ENCODE assay signal across 9 cellular contexts in the genomic region with DNA sequence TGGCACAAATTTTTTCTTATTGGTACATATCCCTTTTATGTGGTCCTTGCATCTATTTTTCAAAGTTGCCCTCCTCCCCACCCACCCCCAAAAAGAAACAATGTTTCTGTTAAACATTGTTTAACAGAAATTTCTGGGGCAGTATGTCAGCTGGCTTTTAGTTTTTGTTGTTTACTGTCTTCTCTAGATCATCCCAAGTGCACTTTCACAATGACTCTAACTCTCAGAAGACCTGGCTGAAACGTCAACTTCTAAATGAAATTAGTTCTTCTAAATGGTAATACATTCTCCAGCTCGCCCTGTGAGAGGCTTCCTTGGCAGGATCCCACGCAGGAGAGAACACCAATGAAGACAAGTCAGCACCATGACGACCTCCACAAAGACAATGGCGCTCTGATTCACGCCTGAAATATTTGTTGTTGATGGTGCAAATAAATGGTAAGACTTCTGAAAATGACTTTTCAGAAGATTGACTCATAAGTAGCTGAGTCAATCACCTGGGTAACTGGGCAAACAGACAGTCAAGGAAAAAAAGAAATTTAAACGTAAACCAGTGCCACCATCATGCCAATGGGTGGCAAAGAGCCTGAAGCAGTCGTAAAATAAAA.
DNase-seq lines count a peak whose midpoint lies in the region; ATAC-seq and TF ChIP-seq lines count a peak whose summit lies in the region.
"Had no signal": no experiment of that assay in that cellular context is flagged by ENCODE, and none has a peak within 500 bp of the region (broad histone marks: within the 10 kb centered on the region; RNA-seq: fewer than 3 reads in every experiment).

No MANE protein-coding gene starts in this region.

- no peaks in the 10 kb centered on the region for H3K9me3 Mint-ChIP-seq in Calu3 (ENCODE audit: low read depth, unreplicated experiment)
- H3K9me3 Mint-ChIP-seq: memory B cell had no signal

- no TSS peak for BruUV-seq in Calu3 (replicated peaks; lab: Mats Ljungman, UMichigan)

- peak; percentile 80 for ATAC-seq in GM21447 (IDR thresholded peaks at IDR 0.05; ENCODE audit: unreplicated experiment)
- peak; percentile 85 for ATAC-seq in HG03520 (IDR thresholded peaks at IDR 0.05; ENCODE audit: unreplicated experiment)
- ATAC-seq in esophagus mucosa = peak; percentile 93

- intact Hi-C loops in Calu3 (cut with micrococcal nuclease; ENCODE audit: unreplicated experiment) = no loop called here

- no peaks in the 10 kb centered on the region for H3K36me3 Mint-ChIP-seq in Calu3 (ENCODE audit: insufficient read depth, unreplicated experiment)
- H3K36me3 Mint-ChIP-seq: memory B cell had no signal

- H3K27ac Mint-ChIP-seq in Calu3 (ENCODE audit: unreplicated experiment) = peak overlapping the region; percentile 52
- H3K27ac Mint-ChIP-seq: memory B cell had no signal

- H3K4me3 Mint-ChIP-seq in Calu3 (ENCODE audit: low read depth, unreplicated experiment) = no peak overlapping the region
- H3K4me3 Mint-ChIP-seq: memory B cell had no signal

- TF ChIP-seq CTCF in Calu3 (IDR thresholded peaks at IDR 0.05; ENCODE audit: unreplicated experiment) = no peak

- no peaks in the 10 kb centered on the region for H3K27me3 Mint-ChIP-seq in Calu3 (ENCODE audit: unreplicated experiment)

- peaks cover 8% of the 10 kb centered on the region for H3K4me1 Mint-ChIP-seq in Calu3 (ENCODE audit: low read depth, unreplicated experiment)
- H3K4me1 Mint-ChIP-seq: memory B cell had no signal

- DNase-seq in Calu3 = no peak
- DNase-seq in D341Med (ENCODE audit: low spot score) = no peak
- no peak for DNase-seq in NCI-H446 (lab: John Stamatoyannopoulos, UW)
- DNase-seq in stimulated activated CD4-positive, alpha-beta T cell treated with anti-CD3 and anti-CD28 coated beads, Interleukin-2, amount 100 ng/mL, for 48 hours = no peak
- no peak for DNase-seq in SK-N-DZ (ENCODE audit: low spot score)

- CTCF ChIA-PET in Calu3 (lab: Charles Lee) = no interaction called here
